Comparison of ENCODE assay signal across 9 cellular contexts in the genomic region with DNA sequence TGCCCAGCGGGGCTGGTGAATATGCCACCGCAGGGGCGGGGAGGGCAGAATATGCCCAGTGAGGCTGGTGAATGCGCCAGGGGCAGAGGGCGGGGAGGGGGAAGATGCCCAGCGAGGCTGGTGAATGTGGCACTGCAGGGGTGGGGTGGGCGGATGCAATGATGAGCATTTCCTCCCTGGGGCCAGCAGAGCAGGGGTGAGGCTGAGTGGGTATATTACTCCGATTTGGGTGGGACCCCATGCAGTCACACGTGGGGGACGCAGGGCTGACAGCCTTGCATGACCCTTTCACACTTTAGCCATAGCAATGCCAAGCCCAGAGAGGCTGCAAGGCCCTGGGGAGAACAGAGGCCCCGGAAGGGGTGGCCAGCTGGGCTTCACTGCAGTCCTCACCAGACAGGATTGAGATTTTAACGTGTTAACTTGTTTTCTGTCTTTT. TPM values are rescaled to one million over a fixed set of nuclear protein-coding genes. Genes with fewer than 3 reads are reported as not detected.
DNase-seq lines count a peak whose midpoint lies in the region; ATAC-seq and TF ChIP-seq lines count a peak whose summit lies in the region.
"Had no signal": no experiment of that assay in that cellular context is flagged by ENCODE, and none has a peak within 500 bp of the region (broad histone marks: within the 10 kb centered on the region; RNA-seq: fewer than 3 reads in every experiment).

No MANE protein-coding gene starts in this region.

- ATAC-seq in activated B cell treated with CpG ODN at 0.5 μM for 24 hours (ENCODE audit: low read depth) (peak; percentile 40), HG02970 (IDR thresholded peaks at IDR 0.05; ENCODE audit: low FRiP score, unreplicated experiment) (no peak)
- ATAC-seq: left colon had no signal

- no peaks in the 10 kb centered on the region for H3K27me3 ChIP-seq in GM23248 (replicated peaks; ENCODE audit: insufficient read depth)

- peak overlapping the region; percentile 67; the same call in 1 of the 2 replicates for H3K4me3 ChIP-seq in GM23248

- peak overlapping the region; percentile 60 for H3K4me2 ChIP-seq in GM23248 (ENCODE audit: unreplicated experiment)

- no peaks in the 10 kb centered on the region for H3K9me3 Mint-ChIP-seq in activated B cell treated with CpG ODN at 0.5 μM for 24 hours

- no peak for TF ChIP-seq CTCF in activated B cell treated with CpG ODN at 0.5 μM for 24 hours (IDR thresholded peaks at IDR 0.05)

- WGBS in GM23248 (ENCODE audit: low coverage in 1 of 2, low lambda C conversion rate in 2 of 2, missing lambda C conversion rate in 2 of 2), 2 experiments = 6 to 35% methylated on average over 5 to 12 of the region's 12 CpGs

- H3K9me2 ChIP-seq in GM23248 (ENCODE audit: insufficient read depth) = no peaks in the 10 kb centered on the region

- H3K4me1 Mint-ChIP-seq in activated B cell treated with CpG ODN at 0.5 μM for 24 hours = peaks cover 64% of the 10 kb centered on the region

- no peaks in the 10 kb centered on the region for H3K36me3 ChIP-seq in GM23248 (ENCODE audit: low read depth)

- intact Hi-C loops in activated B cell treated with CpG ODN at 0.5 μM for 24 hours (cut with micrococcal nuclease) = loop anchor here (1.0 to 10.0 kb wide), 5 partner anchors 9 to 1216 kb away; a partner anchor contains a TSS

- H3K27me3 Mint-ChIP-seq in activated B cell treated with CpG ODN at 0.5 μM for 24 hours = no peaks in the 10 kb centered on the region

- no peaks in the 10 kb centered on the region for H3K36me3 Mint-ChIP-seq in activated B cell treated with CpG ODN at 0.5 μM for 24 hours (ENCODE audit: low read depth)

- peaks cover 49% of the 10 kb centered on the region for H3K4me1 ChIP-seq in GM23248 (ENCODE audit: insufficient read depth)

- H3K27ac Mint-ChIP-seq in activated B cell treated with CpG ODN at 0.5 μM for 24 hours = peak overlapping the region; percentile 87

- H3F3A ChIP-seq in GM23248 (ENCODE audit: insufficient read depth) = peaks cover 22% of the 10 kb centered on the region

- H3K27ac ChIP-seq in GM23248 = 0 out of 2 replicates have a peak overlapping the region, but pooled peaks have one; percentile 1

- H4K20me1 ChIP-seq in GM23248 (ENCODE audit: insufficient read depth) = no peaks in the 10 kb centered on the region

- H3K4me3 Mint-ChIP-seq in activated B cell treated with CpG ODN at 0.5 μM for 24 hours = peak overlapping the region; percentile 88

- in situ Hi-C loops in GM23248 (cut with MboI) = loop anchor here (10.0 to 25.0 kb wide), 2 partner anchors 126 to 418 kb away; a partner anchor contains a TSS

- H3K9me3 ChIP-seq in GM23248 (ENCODE audit: low read depth) = no peaks in the 10 kb centered on the region

- no peak overlapping the region for H3K9ac ChIP-seq in GM23248

- no peak overlapping the region for H2AFZ ChIP-seq in GM23248

- CTCF ChIA-PET in activated B cell treated with CpG ODN at 0.5 μM for 24 hours (lab: Charles Lee) = interaction anchor here (1.2 to 5.0 kb wide), 5 partner anchors 12 to 137 kb away, joined by 5 to 97 read pairs (median 15); a partner anchor contains a TSS

- no peaks in the 10 kb centered on the region for H3K79me2 ChIP-seq in GM23248 (ENCODE audit: insufficient read depth)

- POLR2A ChIA-PET in activated B cell treated with CpG ODN at 0.5 μM for 24 hours (lab: Charles Lee) = interaction anchor here (0.5 to 7.6 kb wide), 15 partner anchors 9 to 179 kb away, joined by 4 to 84 read pairs (median 7); a partner anchor contains a TSS

- DNase-seq in GM23248 = peak; percentile 65
- peak; percentile 59 for DNase-seq in activated B cell treated with CpG ODN at 0.5 μM for 24 hours
- peak; percentile 36 for DNase-seq in effector CD8-positive, alpha-beta T cell (lab: John Stamatoyannopoulos, UW)
- peak; percentile 60 for DNase-seq in stimulated activated CD4-positive, alpha-beta T cell treated with anti-CD3 and anti-CD28 coated beads, Interleukin-2, amount 100 ng/mL, for 4 hours (ENCODE audit: low read depth)
- DNase-seq in NCI-H2227 treated with DMSO at 0.1 percent for 48 hours (lab: John Stamatoyannopoulos, UW) = no peak
- no peak for DNase-seq in NCI-H2107 (lab: John Stamatoyannopoulos, UW)
- no peak for DNase-seq in mesenteric fat pad (ENCODE audit: low spot score)

RNA-seq across cellular contexts. Expression of a gene that starts 9.3 kb away (rescaled TPM):
- 25.6 and 34.3 TPM in 2 replicates for total RNA-seq in GM23248 (2014; rRNA removed; shearing (Covaris generic))
- 34.4 and 35.8 TPM in 2 replicates for polyA plus RNA-seq in GM23248 (2016; fragmentation: Nextera tagmentation; extraction: Ambion mirVana)
- total RNA-seq in activated B cell treated with CpG ODN at 0.5 μM for 24 hours (26.0 and 34.7 TPM in 2 replicates), mesenteric fat pad (31.8 TPM)

RNA-seq across cellular contexts. Expression of a gene that starts 9.9 kb away (rescaled TPM):
- 1.3 and 2.1 TPM in 2 replicates for total RNA-seq in GM23248 (2014; rRNA removed; shearing (Covaris generic))
- 2.2 and 2.7 TPM in 2 replicates for polyA plus RNA-seq in GM23248 (2016; fragmentation: Nextera tagmentation; extraction: Ambion mirVana)
- total RNA-seq in activated B cell treated with CpG ODN at 0.5 μM for 24 hours = 124 and 131 TPM in 2 replicates
- 131 TPM for total RNA-seq in mesenteric fat pad

RNA-seq across cellular contexts. Expression of a gene that starts 57.1 kb away (rescaled TPM):
- total RNA-seq in GM23248 (2014; rRNA removed; shearing (Covaris generic)) = 680 and 814 TPM in 2 replicates
- 676 and 703 TPM in 2 replicates for polyA plus RNA-seq in GM23248 (2016; fragmentation: Nextera tagmentation; extraction: Ambion mirVana)
- 35.3 and 36.6 TPM in 2 replicates for total RNA-seq in activated B cell treated with CpG ODN at 0.5 μM for 24 hours
- 161 TPM for total RNA-seq in mesenteric fat pad

Comparison
In these comparisons a context has a peak if more than half of its experiments do, and no peak if none do; other contexts are left out.
1. DNase-seq: peak in GM23248 (single experiment), activated B cell treated with CpG ODN at 0.5 μM for 24 hours (single experiment), effector CD8-positive, alpha-beta T cell (single experiment) and stimulated activated CD4-positive, alpha-beta T cell treated with anti-CD3 and anti-CD28 coated beads, Interleukin-2, amount 100 ng/mL, for 4 hours (single experiment); none in NCI-H2227 treated with DMSO at 0.1 percent for 48 hours (single experiment), NCI-H2107 (single experiment) and mesenteric fat pad (single experiment).
2. RNA of a gene that starts 9.9 kb away (total RNA-seq): 131 TPM in mesenteric fat pad (single experiment) and 124 to 131 TPM in activated B cell treated with CpG ODN at 0.5 μM for 24 hours; 1.3 to 2.1 TPM in GM23248; every median in the first group is over 10 times any median in the second.